In the genomic region with DNA sequence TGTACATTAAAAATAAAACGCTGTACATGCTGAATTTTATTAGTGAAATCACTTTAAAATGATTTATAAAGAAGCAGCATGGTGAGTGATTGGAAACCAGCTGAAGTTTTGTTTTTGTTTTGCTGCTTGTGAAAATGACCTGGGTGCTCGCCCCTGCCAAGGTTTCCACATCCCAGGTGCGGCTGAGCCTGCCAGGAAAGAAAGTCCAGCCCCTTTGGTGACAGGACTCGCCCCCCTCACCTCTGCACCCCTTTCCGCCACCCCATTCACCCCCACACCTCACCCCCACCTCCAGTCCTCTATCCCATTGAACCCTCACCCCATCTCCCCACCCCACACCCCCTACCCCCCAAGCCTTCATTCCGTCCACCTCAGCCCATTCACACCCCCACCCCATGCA, we compare ENCODE assay signal across 7 cellular contexts. TPM values are rescaled to one million over a fixed set of nuclear protein-coding genes. Genes with fewer than 3 reads are reported as not detected.
DNase-seq lines count a peak whose midpoint lies in the region; ATAC-seq, FAIRE-seq and TF ChIP-seq lines count a peak whose summit lies in the region.
"Not testable (repeated sequence)": the region's sequence is repeated elsewhere in the genome, so short reads cannot be mapped to it uniquely, and the experiment has no call there.

No MANE protein-coding gene starts in this region.

- TF ChIP-seq CTCF in DOHH2 (IDR thresholded peaks at IDR 0.05; ENCODE audit: low read depth, low read length, poor library complexity, severe bottlenecking); MM.1S (IDR thresholded peaks at IDR 0.05; ENCODE audit: low read length); astrocyte of the cerebellum (IDR thresholded peaks at IDR 0.05; ENCODE audit: low read depth, low read length, missing control alignments); endothelial cell of umbilical vein (IDR thresholded peaks at IDR 0.05; ENCODE audit: extremely low read depth in 1 of 2, insufficient read depth in 1 of 2, low read depth in 1 of 2, low read length in 2 of 2); sigmoid colon (IDR thresholded peaks at IDR 0.05): not testable (repeated sequence)

- H3K36me3 ChIP-seq in DOHH2 (ENCODE audit: control insufficient read depth, low read length); MM.1S (replicated peaks; ENCODE audit: insufficient read depth, low read length); endothelial cell of umbilical vein (ENCODE audit: control insufficient read depth in 2 of 2, extremely low read depth in 1 of 2, insufficient read depth in 2 of 2, low read length in 2 of 2); mesenchymal stem cell (ENCODE audit: control insufficient read depth in 1 of 2, insufficient read depth in 2 of 2, low read depth in 1 of 2, low read length in 2 of 2); sigmoid colon: not testable (repeated sequence)

- H3K4me2 ChIP-seq in DOHH2 (ENCODE audit: low read length) (peak overlapping the region; percentile 41), endothelial cell of umbilical vein (ENCODE audit: insufficient read depth, low read length) (peak overlapping the region; percentile 51), mesenchymal stem cell (ENCODE audit: low read length, poor library complexity, severe bottlenecking) (peak overlapping the region; percentile 58)
- not testable (repeated sequence) for H3K4me2 ChIP-seq in MM.1S (ENCODE audit: low read depth, low read length)

- H3K9me3 ChIP-seq in DOHH2 (ENCODE audit: control insufficient read depth, insufficient read depth, low read length); MM.1S (replicated peaks; ENCODE audit: insufficient read depth, low read length); endothelial cell of umbilical vein (replicated peaks; ENCODE audit: control insufficient read depth, insufficient read depth, low read length); mesenchymal stem cell (ENCODE audit: control insufficient read depth, low read length); sigmoid colon: not testable (repeated sequence)

- not testable (repeated sequence) for H4K20me1 ChIP-seq in DOHH2 (ENCODE audit: control insufficient read depth, insufficient read depth, low read depth, low read length); MM.1S (ENCODE audit: insufficient read depth, low read length); endothelial cell of umbilical vein (replicated peaks; ENCODE audit: control insufficient read depth, extremely low read depth, insufficient read depth, low read length)

- H3K4me1 ChIP-seq in DOHH2 (ENCODE audit: control insufficient read depth, low read length); MM.1S (ENCODE audit: low read length); endothelial cell of umbilical vein (ENCODE audit: control insufficient read depth, extremely low read depth, insufficient read depth, low read length); mesenchymal stem cell (ENCODE audit: control insufficient read depth, insufficient read depth, low read depth, low read length); sigmoid colon: not testable (repeated sequence)

- not testable (repeated sequence) for ATAC-seq in activated CD4-positive, alpha-beta T cell treated with anti-CD3 and anti-CD28 coated beads for 36 hours

- not testable (repeated sequence) for H3K18ac ChIP-seq in mesenchymal stem cell (ENCODE audit: low read depth in 1 of 2, low read length in 2 of 2)

- not testable (repeated sequence) for H3F3A ChIP-seq in DOHH2 (ENCODE audit: control insufficient read depth, insufficient read depth); MM.1S (ENCODE audit: insufficient read depth, low read length)

- not testable (repeated sequence) for H3K27me3 ChIP-seq in DOHH2 (ENCODE audit: control insufficient read depth, low read length); MM.1S (replicated peaks; ENCODE audit: insufficient read depth, low read length); endothelial cell of umbilical vein (ENCODE audit: control insufficient read depth in 2 of 2, insufficient read depth in 2 of 2, low read length in 2 of 2); mesenchymal stem cell (ENCODE audit: control insufficient read depth in 1 of 2, insufficient read depth in 1 of 2, low read length in 2 of 2); sigmoid colon

- H3K23ac ChIP-seq in mesenchymal stem cell (ENCODE audit: low read length in 2 of 2), result not testable (repeated sequence)

- not testable (repeated sequence) for FAIRE-seq in endothelial cell of umbilical vein (lab: Jason Lieb, UNC)

- 18% methylated on average over 2 of the region's 6 CpGs for WGBS in mesenchymal stem cell
- WGBS in sigmoid colon, 2 donors, result 3 to 5% methylated on average over 6 of the region's 6 CpGs

- not testable (repeated sequence) for H3K27ac Mint-ChIP-seq in activated CD4-positive, alpha-beta T cell treated with anti-CD3 and anti-CD28 coated beads for 36 hours

- H3K4ac ChIP-seq in mesenchymal stem cell (ENCODE audit: low read depth in 1 of 2, low read length in 2 of 2), result not testable (repeated sequence)

- H2BK15ac ChIP-seq in mesenchymal stem cell (ENCODE audit: low read depth, poor library complexity, severe bottlenecking), result not testable (repeated sequence)

- H3K79me1 ChIP-seq in mesenchymal stem cell (replicated peaks; ENCODE audit: low read length, poor library complexity, severe bottlenecking), result not testable (repeated sequence)

- intact Hi-C loops in activated CD4-positive, alpha-beta T cell treated with anti-CD3 and anti-CD28 coated beads for 36 hours (cut with DNase I, micrococcal nuclease), result loop anchor here (5.0 kb wide), 3 partner anchors 216 to 826 kb away; a partner anchor contains a TSS
- intact Hi-C loops in endothelial cell of umbilical vein (cut with micrococcal nuclease); sigmoid colon (cut with DNase I): not testable (repeated sequence)

- in situ Hi-C loops in astrocyte of the cerebellum (cut with HindIII; ENCODE audit: low sequenced_read_pairs), result not testable (repeated sequence)

- CTCF ChIA-PET in activated CD4-positive, alpha-beta T cell treated with anti-CD3 and anti-CD28 coated beads for 36 hours (lab: Charles Lee), result interaction anchor here (2.8 kb wide), 1 partner anchor 184 kb away, joined by 13 read pairs; no protein-coding TSS in a partner anchor
- CTCF ChIA-PET in endothelial cell of umbilical vein (lab: Charles Lee), result interaction anchor here (0.6 to 0.8 kb wide), 2 partner anchors 126 to 184 kb away, joined by 3 to 4 read pairs; no protein-coding TSS in a partner anchor

- H3K4me3 Mint-ChIP-seq in activated CD4-positive, alpha-beta T cell treated with anti-CD3 and anti-CD28 coated beads for 36 hours, result peak overlapping the region; percentile 63

- not testable (repeated sequence) for H4K91ac ChIP-seq in mesenchymal stem cell (ENCODE audit: low read length)

- not testable (repeated sequence) for TF ChIP-seq POLR2A in endothelial cell of umbilical vein (IDR thresholded peaks at IDR 0.05; ENCODE audit: low read depth, low read length); sigmoid colon (IDR thresholded peaks at IDR 0.05)

- H3K79me2 ChIP-seq in DOHH2 (ENCODE audit: control insufficient read depth, low read length), result peaks cover 16% of the 10 kb centered on the region
- H3K79me2 ChIP-seq in MM.1S (ENCODE audit: low read length); endothelial cell of umbilical vein (ENCODE audit: control insufficient read depth, insufficient read depth, low read length): not testable (repeated sequence)

- H2AK5ac ChIP-seq in mesenchymal stem cell (ENCODE audit: low read length, severe bottlenecking), result not testable (repeated sequence)

- not testable (repeated sequence) for H3K14ac ChIP-seq in mesenchymal stem cell (ENCODE audit: low read length in 2 of 2)

- not testable (repeated sequence) for H3K36me3 Mint-ChIP-seq in activated CD4-positive, alpha-beta T cell treated with anti-CD3 and anti-CD28 coated beads for 36 hours (ENCODE audit: low read depth)

- H3K9ac ChIP-seq in MM.1S (ENCODE audit: low read length); endothelial cell of umbilical vein (replicated peaks; ENCODE audit: extremely low read depth, insufficient read depth, low read length): not testable (repeated sequence)
- H3K9ac ChIP-seq in mesenchymal stem cell (ENCODE audit: low read length), result peak overlapping the region; percentile 45

- H3K4me3 ChIP-seq in DOHH2 (ENCODE audit: low read length), result peak overlapping the region; percentile 63
- not testable (repeated sequence) for H3K4me3 ChIP-seq in MM.1S (ENCODE audit: low read length)
- peak overlapping the region; percentile 31 for H3K4me3 ChIP-seq in astrocyte of the cerebellum (ENCODE audit: low read depth, low read length)
- peak overlapping the region in 2 of 3 experiments; percentile 54 to 56 for H3K4me3 ChIP-seq in endothelial cell of umbilical vein (replicated peaks in 1 of 3; ENCODE audit: insufficient read depth in 1 of 3, low read depth in 1 of 3, low read length in 3 of 3)
- peak overlapping the region; percentile 42 to 59 for H3K4me3 ChIP-seq in mesenchymal stem cell (ENCODE audit: insufficient read depth in 1 of 2, low read depth in 1 of 2, low read length in 2 of 2)
- H3K4me3 ChIP-seq in sigmoid colon, result peak overlapping the region in 3 of 4 donors; percentile 60 to 65 (median 64)

- not testable (repeated sequence) for H2BK120ac ChIP-seq in mesenchymal stem cell (ENCODE audit: low read depth, low read length)

- TF ChIP-seq EP300 in sigmoid colon (IDR thresholded peaks at IDR 0.05), result not testable (repeated sequence)

- H3K9me2 ChIP-seq in DOHH2 (replicated peaks; ENCODE audit: control insufficient read depth, low read length); MM.1S (replicated peaks; ENCODE audit: insufficient read depth, low read length): not testable (repeated sequence)

- not testable (repeated sequence) for H3K9me1 ChIP-seq in endothelial cell of umbilical vein (replicated peaks; ENCODE audit: control insufficient read depth, extremely low read depth, insufficient read depth, low read length)

- not testable (repeated sequence) for H3K27ac ChIP-seq in DOHH2 (ENCODE audit: low read depth, low read length); MM.1S (ENCODE audit: low read length); endothelial cell of umbilical vein (ENCODE audit: insufficient read depth, low read depth, low read length); mesenchymal stem cell (ENCODE audit: low read length, poor library complexity, severe bottlenecking)
- peak overlapping the region in 3 of 4 donors; percentile 37 to 88 (median 86) for H3K27ac ChIP-seq in sigmoid colon

- not testable (repeated sequence) for BruUV-seq in endothelial cell of umbilical vein (replicated peaks; lab: Mats Ljungman, UMichigan)

- not testable (repeated sequence) for H3K4me1 Mint-ChIP-seq in activated CD4-positive, alpha-beta T cell treated with anti-CD3 and anti-CD28 coated beads for 36 hours

- H2BK12ac ChIP-seq in mesenchymal stem cell (ENCODE audit: low read length in 2 of 2), result not testable (repeated sequence)

- POLR2A ChIA-PET in activated CD4-positive, alpha-beta T cell treated with anti-CD3 and anti-CD28 coated beads for 36 hours (lab: Charles Lee); endothelial cell of umbilical vein (lab: Charles Lee): not testable (repeated sequence)

- H2AFZ ChIP-seq in MM.1S (ENCODE audit: low read length); endothelial cell of umbilical vein (ENCODE audit: low read depth, low read length); mesenchymal stem cell (ENCODE audit: low read depth, low read length): not testable (repeated sequence)

- H2BK5ac ChIP-seq in mesenchymal stem cell (ENCODE audit: low read depth, low read length, poor library complexity, severe bottlenecking), result not testable (repeated sequence)

- DNase-seq in MM.1S, result peak; percentile 6
- DNase-seq in activated CD4-positive, alpha-beta T cell treated with anti-CD3 and anti-CD28 coated beads for 36 hours, result peak; percentile 34
- not testable (repeated sequence) for DNase-seq in astrocyte of the cerebellum (ENCODE audit: low read depth); endothelial cell of umbilical vein (ENCODE audit: low read depth, low spot score); mesenchymal stem cell; sigmoid colon

- not testable (repeated sequence) for H3K9me3 Mint-ChIP-seq in activated CD4-positive, alpha-beta T cell treated with anti-CD3 and anti-CD28 coated beads for 36 hours (ENCODE audit: low read depth)

- H3K27me3 Mint-ChIP-seq in activated CD4-positive, alpha-beta T cell treated with anti-CD3 and anti-CD28 coated beads for 36 hours, result not testable (repeated sequence)

- H4K8ac ChIP-seq in mesenchymal stem cell (ENCODE audit: low read length), result not testable (repeated sequence)

- dilution Hi-C loops in endothelial cell of umbilical vein (cut with MboI; ENCODE audit: extremely low pct_ligation_motif_present, low sequenced_read_pairs), result not testable (repeated sequence)

RNA-seq across cellular contexts. Expression of a gene that starts 0.7 kb away (rescaled TPM):
- total RNA-seq in activated CD4-positive, alpha-beta T cell treated with anti-CD3 and anti-CD28 coated beads for 36 hours, result 10 to 100 TPM; 38.5 to 47.2 TPM
- total RNA-seq in endothelial cell of umbilical vein (92.8 and 108 TPM in 2 replicates), sigmoid colon (10 to 100 TPM; 28.8 to 56.5 (median 33.6) TPM)
- polyA plus RNA-seq in endothelial cell of umbilical vein (2.3 and 4.4 TPM in 2 replicates), sigmoid colon (1 to 10 TPM in 1 of 3 donors, under 1 TPM in 1, not detected in 1; 0.92 to 7.4 TPM)
- 2.1 and 2.2 TPM in 2 replicates for polyA plus RNA-seq in endothelial cell of umbilical vein (2011; cell fraction: cytosol; rRNA removed)
- polyA plus RNA-seq in endothelial cell of umbilical vein (2011; cell fraction: nucleus; rRNA removed), result 62.3 and 78.4 TPM in 2 replicates
- 12.4 and 13.9 TPM in 2 replicates for polyA plus RNA-seq in endothelial cell of umbilical vein (2012)
- 124 and 126 TPM in 2 replicates for polyA minus RNA-seq in endothelial cell of umbilical vein
- polyA minus RNA-seq in endothelial cell of umbilical vein (2011; cell fraction: cytosol; rRNA and poly(A)+ RNA removed), result 5.8 TPM
- polyA minus RNA-seq in endothelial cell of umbilical vein (2011; cell fraction: nucleus; rRNA and poly(A)+ RNA removed), result 401 and 478 TPM in 2 replicates
- 3.0 TPM for polyA plus RNA-seq in mesenchymal stem cell (2013, experiment 1 of 2)
- polyA plus RNA-seq in mesenchymal stem cell (2013, experiment 2 of 2), result 2.8 TPM

RNA-seq across cellular contexts. Expression of a gene that starts 43.8 kb away (rescaled TPM):
- 1 to 10 TPM; 8.4 to 10.0 TPM for total RNA-seq in activated CD4-positive, alpha-beta T cell treated with anti-CD3 and anti-CD28 coated beads for 36 hours
- total RNA-seq in endothelial cell of umbilical vein, result 6.6 and 14.2 TPM in 2 replicates
- 10.3 and 11.1 TPM in 2 replicates for polyA plus RNA-seq in endothelial cell of umbilical vein
- polyA plus RNA-seq in endothelial cell of umbilical vein (2011; cell fraction: cytosol; rRNA removed), result 8.8 and 8.9 TPM in 2 replicates
- 36.6 TPM in 2 replicates for polyA plus RNA-seq in endothelial cell of umbilical vein (2011; cell fraction: nucleus; rRNA removed)
- polyA plus RNA-seq in endothelial cell of umbilical vein (2012), result 0.55 and 0.62 TPM in 2 replicates
- 8.6 and 8.8 TPM in 2 replicates for polyA minus RNA-seq in endothelial cell of umbilical vein
- not detected for polyA minus RNA-seq in endothelial cell of umbilical vein (2011; cell fraction: cytosol; rRNA and poly(A)+ RNA removed)
- polyA minus RNA-seq in endothelial cell of umbilical vein (2011; cell fraction: nucleus; rRNA and poly(A)+ RNA removed), result 5.4 and 6.4 TPM in 2 replicates
- polyA plus RNA-seq in mesenchymal stem cell (2013, experiment 1 of 2), result not detected
- not detected for polyA plus RNA-seq in mesenchymal stem cell (2013, experiment 2 of 2)
- 1 to 10 TPM in 3 of 4 donors, under 1 TPM in 1; 0.33 to 4.9 (median 3.1) TPM for total RNA-seq in sigmoid colon
- 1 to 10 TPM in 1 of 3 donors, under 1 TPM in 2; 0.23 to 5.1 (median 0.60) TPM for polyA plus RNA-seq in sigmoid colon
